ENCODE assay signal across 8 cellular contexts in the genomic region with DNA sequence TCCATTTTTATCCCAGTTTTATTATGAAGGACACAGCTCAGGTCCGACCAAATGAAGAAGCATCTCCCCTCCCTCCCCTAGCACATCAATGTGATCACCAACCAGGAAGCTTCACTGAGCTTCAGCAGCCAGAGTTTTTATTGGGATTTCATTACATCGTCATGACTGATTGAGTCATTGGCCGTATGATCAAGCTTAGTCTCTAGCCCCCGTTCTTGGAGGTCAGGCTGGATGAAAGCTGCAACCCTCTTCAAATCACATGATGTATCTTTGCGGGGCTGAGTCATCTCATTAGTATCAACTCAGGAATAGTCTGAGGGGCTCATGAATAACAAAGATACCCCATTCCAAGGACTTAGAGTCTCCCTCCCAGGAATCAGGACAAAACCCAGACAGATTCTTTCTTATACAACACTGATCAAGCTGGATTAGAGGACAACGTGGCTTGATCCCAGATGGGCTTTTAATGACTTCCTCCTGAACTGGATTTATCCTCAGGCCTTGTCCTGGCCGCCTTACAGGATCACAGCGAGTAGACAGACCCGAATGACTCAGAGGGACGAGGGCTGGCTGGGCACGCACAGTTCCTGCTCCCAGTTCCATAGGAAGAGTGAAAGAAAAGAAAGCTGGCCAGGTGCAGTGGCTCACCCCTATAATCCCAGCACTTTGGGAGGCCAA. TPM values are rescaled to one million over a fixed set of nuclear protein-coding genes. Genes with fewer than 3 reads are reported as not detected.
DNase-seq lines count a peak whose midpoint lies in the region; ATAC-seq and TF ChIP-seq lines count a peak whose summit lies in the region.

No MANE protein-coding gene starts in this region.

- H3K9me3 Mint-ChIP-seq in CD8-positive, alpha-beta T cell: peaks cover 2% of the 10 kb centered on the region

- no TSS peak for BruUV-seq in PC-9 (replicated peaks; lab: Mats Ljungman, UMichigan)

- no peak for ATAC-seq in CD8-positive, alpha-beta T cell
- ATAC-seq in GM21367 (IDR thresholded peaks at IDR 0.05; ENCODE audit: unreplicated experiment) (no peak), GM18502 (IDR thresholded peaks at IDR 0.05; ENCODE audit: poor library complexity, unreplicated experiment) (no peak)

- H3K9me3 ChIP-seq in CD8-positive, alpha-beta T cell (ENCODE audit: low read length): no peaks in the 10 kb centered on the region
- H3K9me3 ChIP-seq in PC-9 (ENCODE audit: insufficient read depth, low read depth): peaks cover 6% of the 10 kb centered on the region; the same call in 1 of the 2 replicates
- H3K9me3 ChIP-seq in esophagus (ENCODE audit: control insufficient read depth in 2 of 2, insufficient read depth in 1 of 2, low read depth in 1 of 2, low read length in 1 of 2): peaks cover 0 to 8% of the 10 kb centered on the region in 2 donors

- no peak for TF ChIP-seq CTCF in CD8-positive, alpha-beta T cell (IDR thresholded peaks at IDR 0.05)
- no peak for TF ChIP-seq CTCF in PC-9 (conservative IDR thresholded peaks at IDR 0.05)

- POLR2A ChIA-PET in CD8-positive, alpha-beta T cell (lab: Charles Lee): interaction anchor here (1.9 kb wide), 1 partner anchor 15 kb away, joined by 3 read pairs; the partner anchor contains the start of gene LIMK1
- POLR2A ChIA-PET in PC-9 (lab: Charles Lee; ENCODE audit: unreplicated experiment): interaction anchor here (0.6 to 0.8 kb wide), 3 partner anchors 32 to 79 kb away, joined by 3 to 12 read pairs (median 4); no protein-coding TSS in a partner anchor

- H3K4me2 ChIP-seq in PC-9: no peak overlapping the region

- no peak overlapping the region for H3K4me3 Mint-ChIP-seq in CD8-positive, alpha-beta T cell

- CTCF ChIA-PET in CD8-positive, alpha-beta T cell (lab: Charles Lee): no interaction called here
- CTCF ChIA-PET in PC-9 (lab: Charles Lee): interaction anchor here (0.7 kb wide), 1 partner anchor 30 kb away, joined by 8 read pairs; no protein-coding TSS in a partner anchor

- no peak overlapping the region for H2AFZ ChIP-seq in PC-9

- no peak for DNase-seq in CD8-positive, alpha-beta T cell
- DNase-seq in PC-9: peak in 1 of 2 experiments; percentile 51
- DNase-seq in NCI-H2029 (lab: John Stamatoyannopoulos, UW): no peak
- no peak for DNase-seq in NCI-H526 (lab: John Stamatoyannopoulos, UW)

- peaks cover 21% of the 10 kb centered on the region for H3K79me2 ChIP-seq in PC-9 (ENCODE audit: low read depth)

- no peak overlapping the region for H3K4me3 ChIP-seq in CD8-positive, alpha-beta T cell (ENCODE audit: low read depth, low read length)
- H3K4me3 ChIP-seq in PC-9 (no peak overlapping the region), esophagus (ENCODE audit: low read depth in 1 of 2, low read length in 2 of 2) (no peak overlapping the region), rectal smooth muscle tissue (ENCODE audit: low read length) (no peak overlapping the region)

- H3K36me3 Mint-ChIP-seq in CD8-positive, alpha-beta T cell: peaks cover 49% of the 10 kb centered on the region

- no peaks in the 10 kb centered on the region for H3K9me2 ChIP-seq in PC-9 (ENCODE audit: insufficient read depth)

- H3K27me3 Mint-ChIP-seq in CD8-positive, alpha-beta T cell (ENCODE audit: low read depth): no peaks in the 10 kb centered on the region

- no peak overlapping the region for H3K27ac ChIP-seq in CD8-positive, alpha-beta T cell (ENCODE audit: low read depth, low read length)
- H3K27ac ChIP-seq in PC-9 (peak overlapping the region; percentile 30; the same call in 1 of the 2 replicates), esophagus (ENCODE audit: low read depth in 2 of 2, low read length in 1 of 2) (peak overlapping the region; percentile 4 to 17), rectal smooth muscle tissue (ENCODE audit: low read depth, low read length) (peak overlapping the region; percentile 28)

- H3K4me1 ChIP-seq in CD8-positive, alpha-beta T cell (ENCODE audit: insufficient read depth, low read length): peaks cover 18% of the 10 kb centered on the region
- H3K4me1 ChIP-seq in PC-9 (replicated peaks; ENCODE audit: insufficient read depth) (peaks cover 29% of the 10 kb centered on the region), esophagus (ENCODE audit: control insufficient read depth in 2 of 2, insufficient read depth in 2 of 2, low read length in 1 of 2) (peaks cover 10 to 18% of the 10 kb centered on the region in 2 donors), rectal smooth muscle tissue (ENCODE audit: control insufficient read depth, insufficient read depth, low read length) (peaks cover 10% of the 10 kb centered on the region)

- no peak overlapping the region for H3K9ac ChIP-seq in rectal smooth muscle tissue (ENCODE audit: low read length)

- no peaks in the 10 kb centered on the region for H3K27me3 ChIP-seq in CD8-positive, alpha-beta T cell (ENCODE audit: insufficient read depth, low read length)
- no peaks in the 10 kb centered on the region for H3K27me3 ChIP-seq in PC-9 (ENCODE audit: insufficient read depth, low read depth)
- no peaks in the 10 kb centered on the region for H3K27me3 ChIP-seq in esophagus (ENCODE audit: control insufficient read depth in 1 of 2, insufficient read depth in 2 of 2, low read length in 2 of 2)
- no peaks in the 10 kb centered on the region for H3K27me3 ChIP-seq in rectal smooth muscle tissue (ENCODE audit: control insufficient read depth, insufficient read depth, low read length)

- intact Hi-C loops in CD8-positive, alpha-beta T cell (cut with DNase I, micrococcal nuclease): no loop called here
- intact Hi-C loops in PC-9 (cut with micrococcal nuclease; ENCODE audit: unreplicated experiment): loop anchor here (1.0 kb wide), 1 partner anchor 30 kb away; no protein-coding TSS in a partner anchor

- peaks cover 18% of the 10 kb centered on the region for H3K4me1 Mint-ChIP-seq in CD8-positive, alpha-beta T cell (ENCODE audit: low read depth)

- H3F3A ChIP-seq in PC-9 (ENCODE audit: insufficient read depth, low read depth): peaks cover 45% of the 10 kb centered on the region

- no peaks in the 10 kb centered on the region for H4K20me1 ChIP-seq in PC-9 (ENCODE audit: insufficient read depth)

- WGBS in esophagus, 2 donors: 40 to 54% methylated on average over 11 of the region's 11 CpGs

- no peaks in the 10 kb centered on the region for H3K36me3 ChIP-seq in CD8-positive, alpha-beta T cell (ENCODE audit: insufficient read depth, low read length)
- H3K36me3 ChIP-seq in PC-9 (ENCODE audit: low read depth): peaks cover 34% of the 10 kb centered on the region
- peaks cover 2 to 9% of the 10 kb centered on the region in 2 donors for H3K36me3 ChIP-seq in esophagus (ENCODE audit: control insufficient read depth in 2 of 2, insufficient read depth in 2 of 2, low read length in 1 of 2)
- H3K36me3 ChIP-seq in rectal smooth muscle tissue (ENCODE audit: control insufficient read depth, insufficient read depth, low read length): peaks cover 3% of the 10 kb centered on the region

- H3K27ac Mint-ChIP-seq in CD8-positive, alpha-beta T cell: peak overlapping the region; percentile 49

RNA-seq across cellular contexts. Expression of gene LIMK1, which starts 14.5 kb away (rescaled TPM):
- 10 to 100 TPM; 12.8 to 13.7 TPM for total RNA-seq in CD8-positive, alpha-beta T cell
- total RNA-seq in PC-9 (2021): 128 and 148 TPM in 2 replicates
- 1 to 10 TPM; 5.9 to 7.7 TPM for polyA plus RNA-seq in esophagus
